In genomic region chr11:66282468-66283455, GRCh38 we compare ENCODE assay signal across 1 cellular context.
TF ChIP-seq lines count a peak whose summit lies in the region.

No MANE protein-coding gene starts in this region.

TF ChIP-seq in K562, 482 proteins besides CTCF, POLR2A, EP300 and RAD21 (continues in another document):
- TF ChIP-seq NR0B1 (IDR thresholded peaks at IDR 0.05; ENCODE audit: partially characterized antibody): no peak
- TF ChIP-seq CREB3 (tag; conservative IDR thresholded peaks at IDR 0.05; ENCODE audit: low read depth): no peak
- no peak for TF ChIP-seq SAFB2 (IDR thresholded peaks at IDR 0.05; ENCODE audit: borderline replicate concordance, low read depth, low read length, severe bottlenecking)
- no peak for TF ChIP-seq XRCC3 (IDR thresholded peaks at IDR 0.05)
- TF ChIP-seq RCOR1 (IDR thresholded peaks at IDR 0.05; ENCODE audit: borderline replicate concordance in 1 of 2, low read depth in 2 of 2, low read length in 2 of 2): peak; percentile 78 to 99
- no peak for TF ChIP-seq HDAC1 (IDR thresholded peaks at IDR 0.05)
- no peak for TF ChIP-seq ZNF197 (CRISPR knock-in tag; IDR thresholded peaks at IDR 0.05; ENCODE audit: low read depth)
- TF ChIP-seq ZNF175 (CRISPR knock-in tag; IDR thresholded peaks at IDR 0.05; ENCODE audit: low read depth): no peak
- no peak for TF ChIP-seq ZNF57 (CRISPR knock-in tag; IDR thresholded peaks at IDR 0.05)
- no peak for TF ChIP-seq HDAC3 (IDR thresholded peaks at IDR 0.05; ENCODE audit: borderline replicate concordance, partially characterized antibody)
- TF ChIP-seq ZNF717 (CRISPR knock-in tag; IDR thresholded peaks at IDR 0.05): no peak
- TF ChIP-seq SIRT6 (IDR thresholded peaks at IDR 0.05; ENCODE audit: low read depth, low read length): no peak
- TF ChIP-seq RAD51 (IDR thresholded peaks at IDR 0.05; ENCODE audit: borderline replicate concordance, low read depth): no peak
- no peak for TF ChIP-seq RFX7 (CRISPR knock-in tag; IDR thresholded peaks at IDR 0.05)
- TF ChIP-seq SRSF3 (IDR thresholded peaks at IDR 0.05; ENCODE audit: insufficient read depth, low read length): no peak
- TF ChIP-seq RB1 (IDR thresholded peaks at IDR 0.05; ENCODE audit: low read depth): peak; percentile 94
- TF ChIP-seq NEUROD1 (IDR thresholded peaks at IDR 0.05; ENCODE audit: borderline replicate concordance, low read depth, low read length, partially characterized antibody): peak; percentile 100
- TF ChIP-seq, protein P1, sequence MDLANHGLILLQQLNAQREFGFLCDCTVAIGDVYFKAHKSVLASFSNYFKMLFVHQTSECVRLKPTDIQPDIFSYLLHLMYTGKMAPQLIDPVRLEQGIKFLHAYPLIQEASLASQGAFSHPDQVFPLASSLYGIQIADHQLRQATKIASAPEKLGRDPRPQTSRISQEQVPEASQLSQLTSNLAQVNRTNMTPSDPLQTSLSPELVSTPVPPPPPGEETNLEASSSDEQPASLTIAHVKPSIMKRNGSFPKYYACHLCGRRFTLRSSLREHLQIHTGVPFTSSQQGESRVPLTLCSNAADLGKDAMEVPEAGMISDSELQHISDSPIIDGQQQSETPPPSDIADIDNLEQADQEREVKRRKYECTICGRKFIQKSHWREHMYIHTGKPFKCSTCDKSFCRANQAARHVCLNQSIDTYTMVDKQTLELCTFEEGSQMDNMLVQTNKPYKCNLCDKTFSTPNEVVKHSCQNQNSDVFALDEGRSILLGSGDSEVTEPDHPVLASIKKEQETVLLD (IDR thresholded peaks at IDR 0.05): no peak
- TF ChIP-seq NR1H2 (CRISPR knock-in tag; IDR thresholded peaks at IDR 0.05): no peak
- TF ChIP-seq ZNF398 (CRISPR knock-in tag; IDR thresholded peaks at IDR 0.05): no peak
- TF ChIP-seq RBM25 (IDR thresholded peaks at IDR 0.05; ENCODE audit: low read depth, low read length, severe bottlenecking): peak; percentile 68
- no peak for TF ChIP-seq FUS (optimal IDR thresholded peaks at IDR 0.05; ENCODE audit: low read depth, low read length)
- no peak for TF ChIP-seq MEIS2 (IDR thresholded peaks at IDR 0.05; ENCODE audit: partially characterized antibody)
- TF ChIP-seq PTRF (tag; IDR thresholded peaks at IDR 0.05): no peak
- peak; percentile 79 for TF ChIP-seq ZBTB40 (IDR thresholded peaks at IDR 0.05)
- TF ChIP-seq ZBTB40 (CRISPR knock-in tag; IDR thresholded peaks at IDR 0.05): no peak
- no peak for TF ChIP-seq EP400 (IDR thresholded peaks at IDR 0.05)
- no peak for TF ChIP-seq CBFA2T3 (IDR thresholded peaks at IDR 0.05)
- TF ChIP-seq CHD4 (IDR thresholded peaks at IDR 0.05; ENCODE audit: insufficient read depth, insufficient replicate concordance, low read depth, low read length, poor library complexity, severe bottlenecking): no peak
- TF ChIP-seq GATA2 (CRISPR knock-in tag; IDR thresholded peaks at IDR 0.05): no peak
- TF ChIP-seq MAFG (tag; conservative IDR thresholded peaks at IDR 0.05): no peak
- no peak for TF ChIP-seq FOXM1 (IDR thresholded peaks at IDR 0.05; ENCODE audit: low read depth)
- TF ChIP-seq FOXM1 (CRISPR knock-in tag; IDR thresholded peaks at IDR 0.05; ENCODE audit: low read depth): 0 out of 2 replicates have a peak, but pooled peaks have one; percentile 7
- TF ChIP-seq ZNF23 (CRISPR knock-in tag; IDR thresholded peaks at IDR 0.05): no peak
- no peak for TF ChIP-seq TOE1 (IDR thresholded peaks at IDR 0.05; ENCODE audit: borderline replicate concordance)
- no peak for TF ChIP-seq TOE1 (CRISPR knock-in tag; IDR thresholded peaks at IDR 0.05; ENCODE audit: borderline replicate concordance, low read depth)
- TF ChIP-seq PHTF2 (CRISPR knock-in tag; IDR thresholded peaks at IDR 0.05): no peak
- TF ChIP-seq NFE2 (IDR thresholded peaks at IDR 0.05; ENCODE audit: low read depth): no peak
- no peak for TF ChIP-seq ZBTB12 (CRISPR knock-in tag; IDR thresholded peaks at IDR 0.05)
- no peak for TF ChIP-seq ZC3H11A (IDR thresholded peaks at IDR 0.05; ENCODE audit: low read depth, low read length)
- no peak for TF ChIP-seq ELF4 (CRISPR knock-in tag; IDR thresholded peaks at IDR 0.05)
- TF ChIP-seq SNIP1 (IDR thresholded peaks at IDR 0.05; ENCODE audit: low read depth): no peak
- TF ChIP-seq ZNF766 (CRISPR knock-in tag; conservative IDR thresholded peaks at IDR 0.05): no peak
- no peak for TF ChIP-seq SNRNP70 (optimal IDR thresholded peaks at IDR 0.05; ENCODE audit: low read depth, low read length)
- no peak for TF ChIP-seq PRDM10 (IDR thresholded peaks at IDR 0.05; ENCODE audit: partially characterized antibody)
- TF ChIP-seq MTF1 (CRISPR knock-in tag; IDR thresholded peaks at IDR 0.05; ENCODE audit: borderline replicate concordance): no peak
- no peak for TF ChIP-seq NFYB (IDR thresholded peaks at IDR 0.05; ENCODE audit: extremely low read depth, insufficient read length)
- TF ChIP-seq IRF9 (tag; IDR thresholded peaks at IDR 0.05): no peak
- TF ChIP-seq CEBPB (tag; IDR thresholded peaks at IDR 0.05): no peak
